ENCODE assay signal across 15 cellular contexts in genomic region chr12:96112733-96113132, GRCh38.
"Had no signal": no experiment of that assay in that cellular context is flagged by ENCODE, and none has a peak within 500 bp of the region (broad histone marks: within the 10 kb centered on the region; RNA-seq: fewer than 3 reads in every experiment).

No MANE protein-coding gene starts in this region.

- H3K27me3 ChIP-seq: adrenal gland had no signal

- H3K36me3 Mint-ChIP-seq: naive thymus-derived CD8-positive, alpha-beta T cell had no signal

- H3K9me3 Mint-ChIP-seq: activated T-helper 17 cell treated with anti-CD3 and anti-CD28 coated beads, Interleukin-2, amount 50 U/mL, for 72 hours; naive thymus-derived CD8-positive, alpha-beta T cell had no signal

- H3K27me3 Mint-ChIP-seq: activated T-helper 17 cell treated with anti-CD3 and anti-CD28 coated beads, Interleukin-2, amount 50 U/mL, for 72 hours; naive thymus-derived CD8-positive, alpha-beta T cell had no signal

- H3K4me3 ChIP-seq: adrenal gland, coronary artery, gastroesophageal sphincter had no signal

- H3K27ac Mint-ChIP-seq: activated T-helper 17 cell treated with anti-CD3 and anti-CD28 coated beads, Interleukin-2, amount 50 U/mL, for 72 hours had no signal

- H3K27ac ChIP-seq: adrenal gland, coronary artery, gastroesophageal sphincter had no signal

- DNase-seq: activated CD4-positive, alpha-beta T cell treated with anti-CD3 and anti-CD28 coated beads, Interleukin-2, amount 50 U/mL, for 1 hour; activated naive CD4-positive, alpha-beta T cell treated with anti-CD3 and anti-CD28 coated beads, Interleukin-2, amount 50 U/mL, for 16 hours; activated T-cell treated with anti-CD3 and anti-CD28 coated beads for 4 hours; adrenal gland; caudate nucleus; effector memory CD4-positive, alpha-beta T cell; left cardiac atrium; naive thymus-derived CD8-positive, alpha-beta T cell; nucleus accumbens; stimulated activated CD4-positive, alpha-beta T cell treated with anti-CD3 and anti-CD28 coated beads, Interleukin-12 subunit alpha, Interleukin-12 subunit beta, amount 100 ng/mL, for 4 hours; stimulated activated naive CD4-positive, alpha-beta T cell had no signal

- ATAC-seq: activated T-helper 17 cell treated with anti-CD3 and anti-CD28 coated beads, Interleukin-2, amount 50 U/mL, for 72 hours; gastroesophageal sphincter; left cardiac atrium; naive thymus-derived CD8-positive, alpha-beta T cell; sciatic nerve had no signal

- H3K36me3 ChIP-seq: adrenal gland, gastroesophageal sphincter had no signal

- H3K9me3 ChIP-seq: adrenal gland, gastroesophageal sphincter had no signal

- H3K4me3 Mint-ChIP-seq: activated T-helper 17 cell treated with anti-CD3 and anti-CD28 coated beads, Interleukin-2, amount 50 U/mL, for 72 hours; naive thymus-derived CD8-positive, alpha-beta T cell had no signal

- H3K4me1 ChIP-seq: gastroesophageal sphincter had no signal
